ENCODE assay signal across 14 cellular contexts in genomic region chr1:17321991-17322390, GRCh38. TPM values are rescaled to one million over a fixed set of nuclear protein-coding genes. Genes with fewer than 3 reads are reported as not detected.
"Had no signal": no experiment of that assay in that cellular context is flagged by ENCODE, and none has a peak within 500 bp of the region (broad histone marks: within the 10 kb centered on the region; RNA-seq: fewer than 3 reads in every experiment).

No MANE protein-coding gene starts in this region.

RNA-seq across cellular contexts. Expression of gene PADI4, which starts 14.0 kb away (rescaled TPM):
- total RNA-seq: activated CD4-positive, alpha-beta memory T cell treated with anti-CD3 and anti-CD28 coated beads, Interleukin-2, amount 10 ng/mL, durations not matched to agents 7 days and 5 days; activated T-helper 2 cell treated with anti-CD3 and anti-CD28 coated beads, Interferon-gamma antibody, Interleukin-2, Interleukin-4, amounts not matched to agents 10 μg/mL and 5 μg/mL and 100 μg/mL, durations not matched to agents 14 hours and 24 hours and 36 hours; ascending aorta; bronchial epithelial cell; cardiac muscle cell; T-helper 2 cell treated with Interferon-gamma antibody and Interleukin-4, amounts not matched to agents 100 ng/mL and 5 ng/mL, for 36 hours had no signal
- polyA plus RNA-seq: cardiac muscle cell had no signal

RNA-seq across cellular contexts. Expression of gene PADI6, which starts 50.0 kb away (rescaled TPM):
- total RNA-seq: activated CD4-positive, alpha-beta T cell treated with anti-CD3 and anti-CD28 coated beads for 36 hours; activated CD8-positive, alpha-beta memory T cell treated with anti-CD3 and anti-CD28 coated beads, Interleukin-2, amount 10 ng/mL, durations not matched to agents 7 days and 5 days; activated CD8-positive, alpha-beta T cell treated with anti-CD3 and anti-CD28 coated beads, Interleukin-2, amount 10 ng/mL, durations not matched to agents 7 days and 5 days; activated naive CD8-positive, alpha-beta T cell treated with anti-CD3 and anti-CD28 coated beads, Interleukin-2, amount 10 ng/mL, durations not matched to agents 7 days and 5 days; activated T-helper 2 cell treated with anti-CD3 and anti-CD28 coated beads, Interferon-gamma antibody, Interleukin-2, Interleukin-4, amounts not matched to agents 10 μg/mL and 5 μg/mL and 100 μg/mL, durations not matched to agents 14 hours and 24 hours and 36 hours; ascending aorta; bronchial epithelial cell; cardiac muscle cell; T-cell; T-helper 1 cell treated with Interleukin-12 subunit alpha and Interleukin-12 subunit beta and Interleukin-4 antibody, amounts not matched to agents 30 ng/mL and 1 ng/mL, for 36 hours; T-helper 2 cell treated with Interferon-gamma antibody and Interleukin-4, amounts not matched to agents 100 ng/mL and 5 ng/mL, for 36 hours; WTC11 had no signal
- polyA plus RNA-seq: adipose tissue, cardiac muscle cell had no signal
